ENCODE assay signal across 11 cellular contexts in the genomic region with DNA sequence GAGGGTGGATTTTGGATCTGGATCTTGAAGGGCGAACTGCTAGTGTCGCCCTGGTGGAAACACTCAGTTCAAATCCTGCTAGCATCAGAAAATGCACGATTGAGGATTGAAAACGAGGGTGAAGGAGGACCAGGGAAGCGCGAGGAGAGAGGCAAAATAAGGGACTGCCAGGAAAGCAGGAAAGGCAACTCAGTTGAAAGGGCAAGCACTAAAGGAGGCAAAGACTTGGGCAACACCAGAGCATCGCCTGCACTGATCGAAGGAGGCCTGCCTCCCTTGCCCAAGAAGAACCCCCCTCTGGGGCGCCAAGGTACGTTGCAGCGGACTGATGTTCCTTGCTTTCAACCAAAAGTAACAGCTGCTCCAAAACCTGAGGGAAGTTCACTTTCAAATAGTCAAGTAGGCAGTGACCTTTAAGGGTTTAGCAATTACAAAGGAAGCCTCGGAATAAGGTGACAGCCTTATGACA. TPM values are rescaled to one million over a fixed set of nuclear protein-coding genes. Genes with fewer than 3 reads are reported as not detected.
DNase-seq lines count a peak whose midpoint lies in the region; ATAC-seq and TF ChIP-seq lines count a peak whose summit lies in the region.
"Had no signal": no experiment of that assay in that cellular context is flagged by ENCODE, and none has a peak within 500 bp of the region (broad histone marks: within the 10 kb centered on the region; RNA-seq: fewer than 3 reads in every experiment).

No MANE protein-coding gene starts in this region.

- no peak for TF ChIP-seq POLR2A in testis (IDR thresholded peaks at IDR 0.05)

- ATAC-seq in HG02763 (IDR thresholded peaks at IDR 0.05; ENCODE audit: unreplicated experiment) = no peak
- ATAC-seq in naive thymus-derived CD4-positive, alpha-beta T cell = no peak

- 18 to 21% methylated on average over 12 of the region's 12 CpGs for WGBS in testis, 2 donors

- intact Hi-C loops in testis (cut with DNase I; ENCODE audit: low total_unique reads) = no loop called here
- intact Hi-C loops in naive thymus-derived CD4-positive, alpha-beta T cell (cut with micrococcal nuclease) = no loop called here

- no peaks in the 10 kb centered on the region for H3K9me3 ChIP-seq in testis
- H3K9me3 ChIP-seq in naive thymus-derived CD4-positive, alpha-beta T cell (ENCODE audit: control insufficient read depth in 2 of 3, low read length in 3 of 3) = no peaks in the 10 kb centered on the region

- peaks cover 4 to 18% (median 8%) of the 10 kb centered on the region in 5 donors for H3K27me3 Mint-ChIP-seq in naive thymus-derived CD4-positive, alpha-beta T cell

- H3K36me3 Mint-ChIP-seq in naive thymus-derived CD4-positive, alpha-beta T cell = no peaks in the 10 kb centered on the region

- peaks cover 0 to 10% (median 2%) of the 10 kb centered on the region in 11 donors for H3K9me3 Mint-ChIP-seq in naive thymus-derived CD4-positive, alpha-beta T cell
- H3K9me3 Mint-ChIP-seq: activated T-helper 2 cell treated with anti-CD3 and anti-CD28 coated beads, Interferon-gamma antibody, Interleukin-2, Interleukin-4, amounts not matched to agents 10 μg/mL and 5 μg/mL and 100 μg/mL, durations not matched to agents 14 hours and 24 hours and 36 hours had no signal

- no peak overlapping the region for H3K27ac Mint-ChIP-seq in naive thymus-derived CD4-positive, alpha-beta T cell
- H3K27ac Mint-ChIP-seq: activated T-helper 2 cell treated with anti-CD3 and anti-CD28 coated beads, Interferon-gamma antibody, Interleukin-2, Interleukin-4, amounts not matched to agents 10 μg/mL and 5 μg/mL and 100 μg/mL, durations not matched to agents 14 hours and 24 hours and 36 hours had no signal

- H3K4me3 ChIP-seq in epithelial cell of proximal tubule (ENCODE audit: low read depth, low read length) = peak overlapping the region; percentile 45
- H3K4me3 ChIP-seq in testis = peak overlapping the region; percentile 47 to 64
- H3K4me3 ChIP-seq in naive thymus-derived CD4-positive, alpha-beta T cell (ENCODE audit: low read length) = no peak overlapping the region

- H3K27me3 ChIP-seq in testis = no peaks in the 10 kb centered on the region
- no peaks in the 10 kb centered on the region for H3K27me3 ChIP-seq in naive thymus-derived CD4-positive, alpha-beta T cell (ENCODE audit: control insufficient read depth in 2 of 2, insufficient read depth in 2 of 2, low read length in 2 of 2)

- peaks cover 0 to 3% (median 0%) of the 10 kb centered on the region in 7 donors for H3K4me1 Mint-ChIP-seq in naive thymus-derived CD4-positive, alpha-beta T cell

- peak overlapping the region in 1 of 2 donors; percentile 76 for H3K27ac ChIP-seq in testis
- no peak overlapping the region for H3K27ac ChIP-seq in naive thymus-derived CD4-positive, alpha-beta T cell (ENCODE audit: low read depth, low read length)

- H3K4me1 ChIP-seq in testis = no peaks in the 10 kb centered on the region
- no peaks in the 10 kb centered on the region for H3K4me1 ChIP-seq in naive thymus-derived CD4-positive, alpha-beta T cell (ENCODE audit: control insufficient read depth in 2 of 2, insufficient read depth in 2 of 2, low read length in 2 of 2)

- TF ChIP-seq CTCF in epithelial cell of proximal tubule (conservative IDR thresholded peaks at IDR 0.05; ENCODE audit: low read depth, low read length) (no peak), testis (IDR thresholded peaks at IDR 0.05) (no peak)

- H3K4me3 Mint-ChIP-seq in naive thymus-derived CD4-positive, alpha-beta T cell = no peak overlapping the region

- peak; percentile 38 for DNase-seq in NCI-H69 (lab: John Stamatoyannopoulos, UW)
- no peak for DNase-seq in epithelial cell of proximal tubule (ENCODE audit: low read depth)
- DNase-seq in mesenteric fat pad (ENCODE audit: low spot score) = peak; percentile 74
- DNase-seq in testis = no peak
- no peak for DNase-seq in NCI-H187 (lab: John Stamatoyannopoulos, UW)
- no peak for DNase-seq in germinal center (ENCODE audit: low spot score)
- no peak for DNase-seq in naive thymus-derived CD4-positive, alpha-beta T cell
- DNase-seq: effector CD4-positive, alpha-beta T cell had no signal

- CTCF ChIA-PET in naive thymus-derived CD4-positive, alpha-beta T cell (lab: Charles Lee) = no interaction called here

- POLR2A ChIA-PET in naive thymus-derived CD4-positive, alpha-beta T cell (lab: Charles Lee) = no interaction called here

- H3K36me3 ChIP-seq in testis (ENCODE audit: low read depth, missing control alignments) = no peaks in the 10 kb centered on the region
- no peaks in the 10 kb centered on the region for H3K36me3 ChIP-seq in naive thymus-derived CD4-positive, alpha-beta T cell (ENCODE audit: control insufficient read depth in 2 of 3, insufficient read depth in 3 of 3, low read length in 3 of 3)

RNA-seq across cellular contexts. Expression of a gene that starts 0.3 kb away (rescaled TPM):
- total RNA-seq in epithelial cell of proximal tubule = not detected in 2 replicates
- 1.3 TPM for total RNA-seq in mesenteric fat pad
- 10 to 100 TPM in 1 of 2 donors, 1 to 10 TPM in 1; 6.6 to 10.5 TPM for total RNA-seq in testis
- 7.1 TPM for polyA plus RNA-seq in testis (ENCODE audit: insufficient read depth, low read depth, low replicate concordance)
- not detected for total RNA-seq in naive thymus-derived CD4-positive, alpha-beta T cell
- polyA plus RNA-seq in naive thymus-derived CD4-positive, alpha-beta T cell = not detected
- total RNA-seq: activated T-helper 2 cell treated with anti-CD3 and anti-CD28 coated beads, Interferon-gamma antibody, Interleukin-2, Interleukin-4, amounts not matched to agents 10 μg/mL and 5 μg/mL and 100 μg/mL, durations not matched to agents 14 hours and 24 hours and 36 hours; mononuclear cell had no signal

Comparison
In these comparisons a context has a peak if more than half of its experiments do, and no peak if none do; other contexts are left out.
1. DNase-seq: peak in NCI-H69 (single experiment) and mesenteric fat pad (single experiment); none in epithelial cell of proximal tubule (single experiment), testis (single experiment), NCI-H187 (0 of 2), germinal center (single experiment) and naive thymus-derived CD4-positive, alpha-beta T cell (0 of 9).